Comparison of ENCODE assay signal across 8 cellular contexts in the genomic region with DNA sequence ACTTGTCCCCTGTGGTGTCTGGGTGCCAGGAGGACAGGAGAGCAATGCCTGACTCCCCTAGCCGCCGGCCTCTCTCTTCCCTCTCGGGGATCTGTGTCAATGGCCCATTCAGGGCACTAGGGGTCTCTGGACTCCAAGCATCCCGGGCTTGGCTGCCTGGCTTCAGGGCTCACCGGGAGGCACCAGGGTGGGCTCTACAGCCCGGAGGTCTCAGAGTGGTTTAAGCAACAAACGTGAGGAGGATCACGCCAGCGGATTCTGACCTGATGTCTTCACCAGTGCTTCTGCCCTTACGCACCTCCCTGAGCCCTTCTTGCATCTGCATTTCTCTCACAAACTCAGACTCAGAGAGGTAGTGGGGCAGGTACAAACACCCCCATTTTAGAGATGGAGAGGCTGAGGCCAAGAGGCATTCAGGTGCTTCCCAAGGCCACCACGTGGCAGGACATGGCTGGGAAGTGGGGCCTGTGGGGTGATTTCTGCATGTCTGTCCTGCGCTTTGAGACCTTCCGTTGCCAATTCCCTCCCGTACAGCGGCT.
A peak's percentile ranks its signal among the peaks of the same experiment; 100 is the strongest.
DNase-seq lines count a peak whose midpoint lies in the region; ATAC-seq, FAIRE-seq and TF ChIP-seq lines count a peak whose summit lies in the region.

No MANE protein-coding gene starts in this region.

- in situ Hi-C loops in ACHN (cut with HindIII; ENCODE audit: low pct_ligation_motif_present, low pct_unique_long_range_greater_than_20kb, low sequenced_read_pairs), result no loop called here

- H3K4me3 ChIP-seq in lower lobe of right lung, result no peak overlapping the region

- no peaks in the 10 kb centered on the region for H3K27me3 ChIP-seq in lower lobe of right lung (ENCODE audit: low read depth)

- DNase-seq in D721Med (ENCODE audit: insufficient read length, low spot score) (peak; percentile 71), NCI-H460 (ENCODE audit: extremely low read depth, low read depth) (peak; percentile 31), cerebellar cortex (ENCODE audit: low spot score) (peak; percentile 56), lower lobe of right lung (no peak), ACHN (no peak)

- H3K36me3 ChIP-seq in lower lobe of right lung, result no peaks in the 10 kb centered on the region

- intact Hi-C loops in lower lobe of right lung (cut with DNase I), result no loop called here

- H3K4me1 ChIP-seq in lower lobe of right lung, result no peaks in the 10 kb centered on the region

- TF ChIP-seq CTCF in D721Med (IDR thresholded peaks at IDR 0.05; ENCODE audit: insufficient read depth, missing control alignments), result peak; percentile 73
- TF ChIP-seq CTCF in lower lobe of right lung (IDR thresholded peaks at IDR 0.05), result peak; percentile 73

- H3K9me3 ChIP-seq in lower lobe of right lung, result no peaks in the 10 kb centered on the region

- H3K27ac ChIP-seq in lower lobe of right lung, result no peak overlapping the region

- ATAC-seq in GM18520 (IDR thresholded peaks at IDR 0.05; ENCODE audit: unreplicated experiment) (peak; percentile 65), HG02884 (IDR thresholded peaks at IDR 0.05; ENCODE audit: unreplicated experiment) (peak; percentile 84), lower lobe of right lung (peak; percentile 48 to 64), HG03565 (IDR thresholded peaks at IDR 0.05; ENCODE audit: unreplicated experiment) (no peak)

- FAIRE-seq in D721Med (lab: Jason Lieb, UNC), result no peak

Comparison
In these comparisons a context has a peak if more than half of its experiments do, and no peak if none do; other contexts are left out.
1. DNase-seq: peak in D721Med (single experiment), NCI-H460 (single experiment) and cerebellar cortex (single experiment); none in lower lobe of right lung (single experiment) and ACHN (single experiment).